ENCODE assay signal across 32 cellular contexts in genomic region chr5:33721491-33722245, GRCh38.
DNase-seq lines count a peak whose midpoint lies in the region; TF ChIP-seq lines count a peak whose summit lies in the region.
"Had no signal": no experiment of that assay in that cellular context is flagged by ENCODE, and none has a peak within 500 bp of the region (broad histone marks: within the 10 kb centered on the region; RNA-seq: fewer than 3 reads in every experiment).

No MANE protein-coding gene starts in this region.

- no peaks in the 10 kb centered on the region for H3K36me3 Mint-ChIP-seq in brain
- H3K36me3 Mint-ChIP-seq: activated naive CD4-positive, alpha-beta T cell treated with anti-CD3 and anti-CD28 coated beads, Interleukin-2, amount 50 U/mL, for 24 hours had no signal

- H3K27ac Mint-ChIP-seq in brain, result peak overlapping the region in 3 of 5 experiments; percentile 27 to 77 (median 68)
- H3K27ac Mint-ChIP-seq: activated CD4-positive, alpha-beta T cell treated with anti-CD3 and anti-CD28 coated beads, Interleukin-2, amount 10 ng/mL, durations not matched to agents 24 days and 14 days; activated naive CD4-positive, alpha-beta T cell treated with anti-CD3 and anti-CD28 coated beads, Interleukin-2, amount 50 U/mL, for 24 hours; activated T-helper 2 cell treated with anti-CD3 and anti-CD28 coated beads, Interferon-gamma antibody, Interleukin-2, Interleukin-4, amounts not matched to agents 10 μg/mL and 5 μg/mL and 100 μg/mL, durations not matched to agents 14 hours and 24 hours and 36 hours; GM23338; nephron had no signal

- no peak overlapping the region for H3K9ac ChIP-seq in stomach smooth muscle (ENCODE audit: low read length in 2 of 2)

- TF ChIP-seq CTCF in brain (conservative IDR thresholded peaks at IDR 0.05), result no peak
- TF ChIP-seq CTCF in ovary (IDR thresholded peaks at IDR 0.05), result no peak
- no peak for TF ChIP-seq CTCF in adrenal gland (IDR thresholded peaks at IDR 0.05)

- H3K4me1 Mint-ChIP-seq in brain, result peaks cover 6% of the 10 kb centered on the region
- H3K4me1 Mint-ChIP-seq: activated CD4-positive, alpha-beta T cell treated with anti-CD3 and anti-CD28 coated beads, Interleukin-2, amount 10 ng/mL, durations not matched to agents 24 days and 14 days; activated naive CD4-positive, alpha-beta T cell treated with anti-CD3 and anti-CD28 coated beads, Interleukin-2, amount 50 U/mL, for 24 hours; GM23338; nephron had no signal

- no peak for TF ChIP-seq EP300 in ovary (IDR thresholded peaks at IDR 0.05)

- TF ChIP-seq POLR2A in ovary (IDR thresholded peaks at IDR 0.05) (no peak), adrenal gland (IDR thresholded peaks at IDR 0.05) (no peak)

- DNase-seq in MG63 (peak; percentile 22), hepatic stellate cell (ENCODE audit: low spot score) (peak; percentile 29), ovary (no peak), adrenal gland (no peak), NCI-H2081 (lab: John Stamatoyannopoulos, UW) (no peak), HPDE6-E6E7 (ENCODE audit: extremely low spot score) (no peak)
- DNase-seq: activated CD4-positive, alpha-beta T cell treated with anti-CD3 and anti-CD28 coated beads, Interleukin-2, amount 10 ng/mL, durations not matched to agents 24 days and 14 days; activated CD8-positive, alpha-beta memory T cell treated with anti-CD3 and anti-CD28 coated beads for 24 hours; activated T-cell treated with anti-CD3 and anti-CD28 coated beads for 4 hours; central memory CD4-positive, alpha-beta T cell; dermis blood vessel endothelial cell; DMS79; GDM1; hypothalamus; KG1; left cardiac atrium; NCI-H1436; NCI-H2107; NCI-H748 treated with DMSO at 0.1 percent for 48 hours; RPMI8226; SJCRH30; small intestine; stimulated activated naive CD4-positive, alpha-beta T cell; T1000; WERI-Rb-1 had no signal

- no peak overlapping the region for H3K4me3 Mint-ChIP-seq in brain
- H3K4me3 Mint-ChIP-seq: activated CD4-positive, alpha-beta T cell treated with anti-CD3 and anti-CD28 coated beads, Interleukin-2, amount 10 ng/mL, durations not matched to agents 24 days and 14 days; activated naive CD4-positive, alpha-beta T cell treated with anti-CD3 and anti-CD28 coated beads, Interleukin-2, amount 50 U/mL, for 24 hours; GM23338; nephron had no signal

- H3K36me3 ChIP-seq in MG63 (no peaks in the 10 kb centered on the region), stomach smooth muscle (ENCODE audit: control insufficient read depth in 2 of 2, insufficient read depth in 2 of 2, low read length in 2 of 2) (no peaks in the 10 kb centered on the region), ovary (no peaks in the 10 kb centered on the region), adrenal gland (replicated peaks in 1 of 2) (no peaks in the 10 kb centered on the region)
- H3K36me3 ChIP-seq: esophagus muscularis mucosa, SJCRH30, WERI-Rb-1 had no signal

- H3K27me3 Mint-ChIP-seq in brain, result no peaks in the 10 kb centered on the region
- H3K27me3 Mint-ChIP-seq: activated CD4-positive, alpha-beta T cell treated with anti-CD3 and anti-CD28 coated beads, Interleukin-2, amount 10 ng/mL, durations not matched to agents 24 days and 14 days had no signal

- H3K9me3 Mint-ChIP-seq in brain, result no peaks in the 10 kb centered on the region
- H3K9me3 Mint-ChIP-seq: activated CD4-positive, alpha-beta T cell treated with anti-CD3 and anti-CD28 coated beads, Interleukin-2, amount 10 ng/mL, durations not matched to agents 24 days and 14 days; activated naive CD4-positive, alpha-beta T cell treated with anti-CD3 and anti-CD28 coated beads, Interleukin-2, amount 50 U/mL, for 24 hours; activated T-helper 2 cell treated with anti-CD3 and anti-CD28 coated beads, Interferon-gamma antibody, Interleukin-2, Interleukin-4, amounts not matched to agents 10 μg/mL and 5 μg/mL and 100 μg/mL, durations not matched to agents 14 hours and 24 hours and 36 hours; GM23338; nephron had no signal

- intact Hi-C loops in ovary (cut with DNase I) (loop anchor here in 1 of 4 donors (5.0 kb wide), 1 partner anchor 749 kb away; no protein-coding TSS in a partner anchor), adrenal gland (cut with DNase I) (no loop called here)

- no peaks in the 10 kb centered on the region for H3K27me3 ChIP-seq in MG63
- no peaks in the 10 kb centered on the region for H3K27me3 ChIP-seq in stomach smooth muscle (ENCODE audit: control insufficient read depth in 1 of 2, insufficient read depth in 2 of 2, low read length in 2 of 2)
- no peaks in the 10 kb centered on the region for H3K27me3 ChIP-seq in ovary
- H3K27me3 ChIP-seq in adrenal gland, result no peaks in the 10 kb centered on the region
- H3K27me3 ChIP-seq: esophagus muscularis mucosa, SJCRH30 had no signal

- WGBS in ovary, 3 donors, result 56 to 67% (median 63%) methylated on average over 7 of the region's 7 CpGs
- WGBS in adrenal gland, 4 donors, result 61 to 69% (median 67%) methylated on average over 7 of the region's 7 CpGs

- H3K27ac ChIP-seq in stomach smooth muscle (ENCODE audit: low read length), result peak overlapping the region; percentile 31
- no peak overlapping the region for H3K27ac ChIP-seq in ovary
- no peak overlapping the region for H3K27ac ChIP-seq in adrenal gland
- H3K27ac ChIP-seq: SJCRH30, WERI-Rb-1 had no signal

- no peak overlapping the region for H3K4me3 ChIP-seq in MG63
- H3K4me3 ChIP-seq in stomach smooth muscle (ENCODE audit: low read length in 2 of 2), result peak overlapping the region in 1 of 2 donors; percentile 15
- no peak overlapping the region for H3K4me3 ChIP-seq in ovary
- H3K4me3 ChIP-seq in adrenal gland, result no peak overlapping the region
- H3K4me3 ChIP-seq: esophagus muscularis mucosa, GM23338, SJCRH30 had no signal

- H3K4me1 ChIP-seq in stomach smooth muscle (ENCODE audit: control insufficient read depth, insufficient read depth, low read length), result peaks cover 5% of the 10 kb centered on the region
- H3K4me1 ChIP-seq in ovary (ENCODE audit: insufficient read depth), result no peaks in the 10 kb centered on the region
- H3K4me1 ChIP-seq in adrenal gland (replicated peaks in 1 of 2), result no peaks in the 10 kb centered on the region
- H3K4me1 ChIP-seq: SJCRH30 had no signal

- H3K9me3 ChIP-seq in MG63 (no peaks in the 10 kb centered on the region), stomach smooth muscle (ENCODE audit: control insufficient read depth in 2 of 2, low read length in 2 of 2) (no peaks in the 10 kb centered on the region), ovary (no peaks in the 10 kb centered on the region), adrenal gland (replicated peaks in 1 of 3) (no peaks in the 10 kb centered on the region)
- H3K9me3 ChIP-seq: esophagus muscularis mucosa, SJCRH30 had no signal

Comparison
In these comparisons a context has a peak if more than half of its experiments do, and no peak if none do; other contexts are left out.
1. DNase-seq: peak in MG63 (single experiment) and hepatic stellate cell (single experiment); none in ovary (0 of 5), adrenal gland (0 of 7), NCI-H2081 (0 of 2) and HPDE6-E6E7 (single experiment).